Comparison of ENCODE assay signal across 8 cellular contexts in genomic region chr11:18634140-18635032, GRCh38. TPM values are rescaled to one million over a fixed set of nuclear protein-coding genes. Genes with fewer than 3 reads are reported as not detected.
DNase-seq lines count a peak whose midpoint lies in the region; ATAC-seq and TF ChIP-seq lines count a peak whose summit lies in the region.

Gene SPTY2D1 (minus strand): TSS chr11:18634342. CDS start chr11:18634257, 85 bp downstream.

- H3K4me3 ChIP-seq in KMS-11 (IDR thresholded peaks at IDR 0.05; ENCODE audit: insufficient read depth, low read depth, low read length) = no peak within 1 kb of the TSS
- peak within 1 kb of the TSS; percentile 53 to 93 (median 74) for H3K4me3 ChIP-seq in Peyer's patch
- H3K4me3 ChIP-seq in esophagus muscularis mucosa = peak within 1 kb of the TSS; percentile 76 to 91 (median 84)
- H3K4me3 ChIP-seq in muscle layer of duodenum (ENCODE audit: low read depth in 1 of 2, low read length in 2 of 2) = peak within 1 kb of the TSS; percentile 89 to 97

- H3K9me3 ChIP-seq in Peyer's patch (no peaks in the 10 kb centered on the region), esophagus muscularis mucosa (no peaks in the 10 kb centered on the region), muscle layer of duodenum (ENCODE audit: control insufficient read depth in 1 of 2, low read length in 2 of 2) (no peaks in the 10 kb centered on the region)

- peaks cover 47% of the 10 kb centered on the region for H3K79me2 ChIP-seq in KMS-11 (ENCODE audit: insufficient read depth, low read depth)

- under 1% methylated on average over 21 of the region's 60 CpGs for WGBS in esophagus muscularis mucosa

- H2AFZ ChIP-seq in KMS-11 (ENCODE audit: low read depth) = peak within 1 kb of the TSS; percentile 86

- DNase-seq in DMS53 treated with DMSO at 0.1 percent for 48 hours (lab: John Stamatoyannopoulos, UW; ENCODE audit: unreplicated experiment) (peak; percentile 98), Peyer's patch (peak; percentile 97 to 100 (median 98)), esophagus muscularis mucosa (ENCODE audit: extremely low spot score) (peak; percentile 100)
- DNase-seq in activated T-cell treated with anti-CD3 and anti-CD28 coated beads, Interleukin-2, amount 50 U/mL, for 48 hours = peak; percentile 96 to 97
- peak; percentile 97 to 98 for DNase-seq in stimulated activated CD8-positive, alpha-beta memory T cell treated with anti-CD3 and anti-CD28 coated beads, Interleukin-7, amount 100 ng/mL, for 4 hours (ENCODE audit: low read depth in 2 of 2)

- no peaks in the 10 kb centered on the region for H3K36me3 ChIP-seq in KMS-11 (ENCODE audit: insufficient read depth)
- no peaks in the 10 kb centered on the region for H3K36me3 ChIP-seq in Peyer's patch
- H3K36me3 ChIP-seq in esophagus muscularis mucosa = no peaks in the 10 kb centered on the region
- H3K36me3 ChIP-seq in muscle layer of duodenum (ENCODE audit: control insufficient read depth in 1 of 2, insufficient read depth in 2 of 2, low read length in 2 of 2) = peaks cover 0 to 8% of the 10 kb centered on the region in 2 donors

- peak within 1 kb of the TSS; percentile 82 for H3K9ac ChIP-seq in KMS-11

- no peaks in the 10 kb centered on the region for H3K27me3 ChIP-seq in KMS-11 (ENCODE audit: insufficient read depth, low read depth)
- H3K27me3 ChIP-seq in Peyer's patch = no peaks in the 10 kb centered on the region
- no peaks in the 10 kb centered on the region for H3K27me3 ChIP-seq in esophagus muscularis mucosa
- no peaks in the 10 kb centered on the region for H3K27me3 ChIP-seq in muscle layer of duodenum (ENCODE audit: low read depth, low read length)

- peak; percentile 84 to 90 for TF ChIP-seq POLR2A in Peyer's patch (IDR thresholded peaks at IDR 0.05)
- peak; percentile 82 for TF ChIP-seq POLR2A in esophagus muscularis mucosa (IDR thresholded peaks at IDR 0.05; ENCODE audit: low read depth)

- H3K4me2 ChIP-seq in KMS-11 = peak within 1 kb of the TSS; percentile 99

- H3K27ac ChIP-seq in KMS-11 (peak within 1 kb of the TSS; percentile 87), Peyer's patch (peak within 1 kb of the TSS; percentile 86 to 96 (median 90)), esophagus muscularis mucosa (replicated peaks in 1 of 4) (peak within 1 kb of the TSS; percentile 90 to 95 (median 93)), muscle layer of duodenum (ENCODE audit: low read length) (peak within 1 kb of the TSS; percentile 94)

- TF ChIP-seq CTCF in KMS-11 (conservative IDR thresholded peaks at IDR 0.05; ENCODE audit: low read depth, low read length) = no peak
- peak in 2 of 6 experiments; percentile 27 to 39 for TF ChIP-seq CTCF in Peyer's patch (IDR thresholded peaks at IDR 0.05)
- TF ChIP-seq CTCF in esophagus muscularis mucosa (IDR thresholded peaks at IDR 0.05) = peak in 2 of 3 experiments; percentile 10 to 13

- ATAC-seq in GM21737 (IDR thresholded peaks at IDR 0.05; ENCODE audit: unreplicated experiment) = peak; percentile 96

- intact Hi-C loops in esophagus muscularis mucosa (cut with DNase I) = loop anchor here (5.0 to 10.0 kb wide), 4 partner anchors 42 to 312 kb away; partner anchors contain the start of genes GTF2H1, HPS5 and TMEM86A

- 0 out of 2 replicates have a peak, but pooled peaks cover 6% of the 10 kb centered on the region for H4K20me1 ChIP-seq in KMS-11 (ENCODE audit: insufficient read depth)

- H3K4me1 ChIP-seq in KMS-11 (ENCODE audit: low read depth, poor library complexity, severe bottlenecking) = peaks cover 26% of the 10 kb centered on the region
- H3K4me1 ChIP-seq in Peyer's patch = peaks cover 0 to 17% (median 7%) of the 10 kb centered on the region in 4 donors
- peaks cover 10 to 44% (median 35%) of the 10 kb centered on the region in 4 donors for H3K4me1 ChIP-seq in esophagus muscularis mucosa
- peaks cover 10 to 14% of the 10 kb centered on the region in 2 donors for H3K4me1 ChIP-seq in muscle layer of duodenum (ENCODE audit: control insufficient read depth in 1 of 2, insufficient read depth in 2 of 2, low read length in 2 of 2)

- TF ChIP-seq EP300 in esophagus muscularis mucosa (IDR thresholded peaks at IDR 0.05) = no peak

RNA-seq across cellular contexts. Expression of gene SPTY2D1, which starts in this region (rescaled TPM):
- total RNA-seq in Peyer's patch (10 to 100 TPM; 14.2 to 19.3 (median 17.8) TPM), esophagus muscularis mucosa (10 to 100 TPM in 3 of 4 donors, 1 to 10 TPM in 1; 9.6 to 32.1 (median 18.1) TPM)
